Comparison of ENCODE assay signal across 24 cellular contexts in genomic region chr16:85998178-85998867, GRCh38.
A peak's percentile ranks its signal among the peaks of the same experiment; 100 is the strongest.
DNase-seq lines count a peak whose midpoint lies in the region; ATAC-seq, FAIRE-seq and TF ChIP-seq lines count a peak whose summit lies in the region.
"Had no signal": no experiment of that assay in that cellular context is flagged by ENCODE, and none has a peak within 500 bp of the region (broad histone marks: within the 10 kb centered on the region; RNA-seq: fewer than 3 reads in every experiment).

No MANE protein-coding gene starts in this region.

- no peak overlapping the region for H3K27ac ChIP-seq in OCI-LY7 (ENCODE audit: low read depth, low read length, poor library complexity, severe bottlenecking)
- H3K27ac ChIP-seq in thyroid gland: no peak overlapping the region
- no peak overlapping the region for H3K27ac ChIP-seq in right cardiac atrium (ENCODE audit: low read length)
- H3K27ac ChIP-seq: dorsolateral prefrontal cortex, SK-N-MC, uterus had no signal

- H3K79me2 ChIP-seq in OCI-LY7 (ENCODE audit: insufficient read depth, low read depth, low read length): no peaks in the 10 kb centered on the region

- FAIRE-seq in D721Med (lab: Jason Lieb, UNC): no peak
- FAIRE-seq: kidney, small intestine had no signal

- H3K36me3 ChIP-seq in OCI-LY7 (ENCODE audit: insufficient read depth, low read length): no peaks in the 10 kb centered on the region
- H3K36me3 ChIP-seq in thyroid gland: no peaks in the 10 kb centered on the region
- H3K36me3 ChIP-seq: uterus had no signal

- H3K4me2 ChIP-seq in OCI-LY7 (ENCODE audit: low read length): peak overlapping the region; percentile 16; the same call in 1 of the 2 replicates

- no peaks in the 10 kb centered on the region for H3K9me3 Mint-ChIP-seq in activated naive CD4-positive, alpha-beta T cell treated with anti-CD3 and anti-CD28 coated beads for 36 hours
- H3K9me3 Mint-ChIP-seq in effector memory CD8-positive, alpha-beta T cell: no peaks in the 10 kb centered on the region
- H3K9me3 Mint-ChIP-seq: CD4-positive, alpha-beta T cell; naive thymus-derived CD4-positive, alpha-beta T cell had no signal

- H3K36me3 Mint-ChIP-seq in activated naive CD4-positive, alpha-beta T cell treated with anti-CD3 and anti-CD28 coated beads for 36 hours (ENCODE audit: low read depth): no peaks in the 10 kb centered on the region
- no peaks in the 10 kb centered on the region for H3K36me3 Mint-ChIP-seq in effector memory CD8-positive, alpha-beta T cell (ENCODE audit: insufficient read depth)

- no peak for ATAC-seq in effector memory CD8-positive, alpha-beta T cell (replicated peaks)
- no peak for ATAC-seq in right cardiac atrium
- ATAC-seq: naive thymus-derived CD4-positive, alpha-beta T cell had no signal

- TF ChIP-seq POLR2A in thyroid gland (IDR thresholded peaks at IDR 0.05): no peak

- peaks cover 47% of the 10 kb centered on the region for H3K4me1 ChIP-seq in OCI-LY7 (ENCODE audit: insufficient read depth, low read length, poor library complexity, severe bottlenecking)
- H3K4me1 ChIP-seq in thyroid gland: peaks cover 4 to 11% of the 10 kb centered on the region in 2 donors
- H3K4me1 ChIP-seq in right cardiac atrium (ENCODE audit: control insufficient read depth, insufficient read depth, low read length): no peaks in the 10 kb centered on the region
- H3K4me1 ChIP-seq: uterus had no signal

- peak overlapping the region; percentile 38; the same call in 1 of the 2 replicates for H2AFZ ChIP-seq in OCI-LY7 (ENCODE audit: low read length)

- POLR2A ChIA-PET in OCI-LY7 (lab: Charles Lee): interaction anchor here (0.6 to 1.8 kb wide), 4 partner anchors 10 to 75 kb away, joined by 3 to 7 read pairs (median 4); no protein-coding TSS in a partner anchor

- peak overlapping the region; percentile 0 for H3K4me3 Mint-ChIP-seq in activated naive CD4-positive, alpha-beta T cell treated with anti-CD3 and anti-CD28 coated beads for 36 hours
- H3K4me3 Mint-ChIP-seq in effector memory CD8-positive, alpha-beta T cell: no peak overlapping the region
- H3K4me3 Mint-ChIP-seq: CD4-positive, alpha-beta T cell had no signal

- no peak for TF ChIP-seq CTCF in OCI-LY7 (conservative IDR thresholded peaks at IDR 0.05; ENCODE audit: low read length)
- no peak for TF ChIP-seq CTCF in thyroid gland (IDR thresholded peaks at IDR 0.05)
- TF ChIP-seq CTCF in D721Med (IDR thresholded peaks at IDR 0.05; ENCODE audit: insufficient read depth, missing control alignments): no peak

- H3K27me3 ChIP-seq in thyroid gland (no peaks in the 10 kb centered on the region), right cardiac atrium (ENCODE audit: control insufficient read depth, insufficient read depth) (no peaks in the 10 kb centered on the region)
- H3K27me3 ChIP-seq: uterus had no signal

- no peaks in the 10 kb centered on the region for H3K27me3 Mint-ChIP-seq in activated naive CD4-positive, alpha-beta T cell treated with anti-CD3 and anti-CD28 coated beads for 36 hours (ENCODE audit: low read depth)
- H3K27me3 Mint-ChIP-seq in effector memory CD8-positive, alpha-beta T cell: no peaks in the 10 kb centered on the region
- H3K27me3 Mint-ChIP-seq: CD4-positive, alpha-beta T cell; naive thymus-derived CD4-positive, alpha-beta T cell had no signal

- CTCF ChIA-PET in activated naive CD4-positive, alpha-beta T cell treated with anti-CD3 and anti-CD28 coated beads for 36 hours (lab: Charles Lee): interaction anchor here (1.0 to 2.7 kb wide), 4 partner anchors 10 to 177 kb away, joined by 3 to 29 read pairs (median 8); no protein-coding TSS in a partner anchor
- CTCF ChIA-PET in OCI-LY7 (lab: Charles Lee; ENCODE audit: unreplicated experiment): interaction anchor here (1.1 kb wide), 1 partner anchor 96 kb away, joined by 6 read pairs; no protein-coding TSS in a partner anchor

- intact Hi-C loops in activated naive CD4-positive, alpha-beta T cell treated with anti-CD3 and anti-CD28 coated beads for 36 hours (cut with micrococcal nuclease): no loop called here
- intact Hi-C loops in OCI-LY7 (cut with micrococcal nuclease; ENCODE audit: unreplicated experiment) (no loop called here), thyroid gland (cut with DNase I) (no loop called here), right cardiac atrium (cut with DNase I) (no loop called here)

- no TSS peak for BruUV-seq in OCI-LY7 (replicated peaks; lab: Mats Ljungman, UMichigan)

- 37 to 46% methylated on average over 9 of the region's 9 CpGs for WGBS in thyroid gland, 2 donors
- 67% methylated on average over 9 of the region's 9 CpGs for WGBS in right cardiac atrium

- no peaks in the 10 kb centered on the region for H4K20me1 ChIP-seq in OCI-LY7 (ENCODE audit: insufficient read depth, low read length)

- H3K9me2 ChIP-seq in OCI-LY7 (ENCODE audit: insufficient read depth, low read length): no peaks in the 10 kb centered on the region

- H3K9me3 ChIP-seq in OCI-LY7 (ENCODE audit: low read length) (peaks cover 8% of the 10 kb centered on the region; the same call in 1 of the 2 replicates), thyroid gland (no peaks in the 10 kb centered on the region), right cardiac atrium (ENCODE audit: control insufficient read depth, low read length) (no peaks in the 10 kb centered on the region)
- H3K9me3 ChIP-seq: uterus had no signal

- H3K4me3 ChIP-seq in OCI-LY7 (ENCODE audit: low read depth, low read length, poor library complexity, severe bottlenecking) (no peak overlapping the region), thyroid gland (replicated peaks in 1 of 3) (no peak overlapping the region), right cardiac atrium (ENCODE audit: low read length) (no peak overlapping the region)
- H3K4me3 ChIP-seq: dorsolateral prefrontal cortex, SK-N-MC, uterus had no signal

- peaks cover 55% of the 10 kb centered on the region for H3K4me1 Mint-ChIP-seq in activated naive CD4-positive, alpha-beta T cell treated with anti-CD3 and anti-CD28 coated beads for 36 hours (ENCODE audit: low read depth)
- peaks cover 9 to 13% of the 10 kb centered on the region in 2 donors for H3K4me1 Mint-ChIP-seq in effector memory CD8-positive, alpha-beta T cell (ENCODE audit: low read depth in 2 of 2)

- no peak for DNase-seq in activated naive CD4-positive, alpha-beta T cell treated with anti-CD3 and anti-CD28 coated beads for 36 hours
- no peak for DNase-seq in activated naive CD4-positive, alpha-beta T cell treated with Interleukin-2 at 50 U/mL for 16 hours
- DNase-seq in OCI-LY7 (ENCODE audit: low spot score) (no peak), thyroid gland (peak; percentile 20 to 29), D721Med (ENCODE audit: insufficient read length, low spot score) (no peak), epidermal melanocyte (ENCODE audit: insufficient read length, low spot score) (no peak), right cardiac atrium (no peak)
- no peak for DNase-seq in effector memory CD8-positive, alpha-beta T cell
- DNase-seq: amygdala; CD4-positive, alpha-beta T cell; dorsolateral prefrontal cortex; erythroblast; foreskin melanocyte; kidney; mammary epithelial cell; MV-4-11; naive thymus-derived CD4-positive, alpha-beta T cell; NCI-H187 treated with DMSO at 0.1 percent for 48 hours; NCI-H345; small intestine; stimulated activated CD4-positive, alpha-beta T cell treated with anti-CD3 and anti-CD28 coated beads, Interleukin-4, amount 100 ng/mL, for 24 hours; substantia nigra; uterus had no signal

- peak overlapping the region; percentile 69 for H3K27ac Mint-ChIP-seq in activated naive CD4-positive, alpha-beta T cell treated with anti-CD3 and anti-CD28 coated beads for 36 hours
- H3K27ac Mint-ChIP-seq in effector memory CD8-positive, alpha-beta T cell: peak overlapping the region; percentile 3 to 14
- H3K27ac Mint-ChIP-seq: CD4-positive, alpha-beta T cell had no signal

Comparison
In these comparisons a context has a peak if more than half of its experiments do, and no peak if none do; other contexts are left out.
1. DNase-seq: peak in thyroid gland (2 of 2); none in activated naive CD4-positive, alpha-beta T cell treated with anti-CD3 and anti-CD28 coated beads for 36 hours (single experiment), activated naive CD4-positive, alpha-beta T cell treated with Interleukin-2 at 50 U/mL for 16 hours (single experiment), OCI-LY7 (single experiment), effector memory CD8-positive, alpha-beta T cell (0 of 3), D721Med (single experiment), epidermal melanocyte (single experiment) and right cardiac atrium (0 of 3).